Comparison of ENCODE assay signal across 8 cellular contexts in genomic region chr14:75295491-75296338, GRCh38. TPM values are rescaled to one million over a fixed set of nuclear protein-coding genes. Genes with fewer than 3 reads are reported as not detected.
DNase-seq lines count a peak whose midpoint lies in the region; ATAC-seq and TF ChIP-seq lines count a peak whose summit lies in the region.

No MANE protein-coding gene starts in this region.

- H3K4me3 ChIP-seq in CD8-positive, alpha-beta T cell (ENCODE audit: low read depth, low read length): peak overlapping the region; percentile 31
- H3K4me3 ChIP-seq in OCI-LY3 (ENCODE audit: low read length): peak overlapping the region; percentile 89

- peaks cover 23% of the 10 kb centered on the region for H3K4me1 Mint-ChIP-seq in CD8-positive, alpha-beta T cell (ENCODE audit: low read depth)
- peaks cover 25% of the 10 kb centered on the region for H3K4me1 Mint-ChIP-seq in activated T-cell treated with anti-CD3 and anti-CD28 coated beads, Interleukin-2, amount 50 U/mL, for 24 hours (ENCODE audit: low read depth)
- peaks cover 12% of the 10 kb centered on the region for H3K4me1 Mint-ChIP-seq in stimulated activated effector memory CD8-positive, alpha-beta T cell treated with anti-CD3 and anti-CD28 coated beads, Interleukin-12 subunit alpha, Interleukin-12 subunit beta, amount 100 ng/mL, for 72 hours

- H3K4me2 ChIP-seq in OCI-LY3 (ENCODE audit: low read length): peak overlapping the region; percentile 98

- H3K9me3 ChIP-seq in CD8-positive, alpha-beta T cell (ENCODE audit: low read length): no peaks in the 10 kb centered on the region
- H3K9me3 ChIP-seq in OCI-LY3 (ENCODE audit: insufficient read depth, low read length): no peaks in the 10 kb centered on the region

- peak overlapping the region; percentile 95 for H3K27ac ChIP-seq in CD8-positive, alpha-beta T cell (ENCODE audit: low read depth, low read length)
- 0 out of 2 replicates have a peak overlapping the region, but pooled peaks have one; percentile 2 for H3K27ac ChIP-seq in OCI-LY3 (ENCODE audit: low read length)

- H3K27ac Mint-ChIP-seq in CD8-positive, alpha-beta T cell: peak overlapping the region; percentile 89
- H3K27ac Mint-ChIP-seq in activated T-cell treated with anti-CD3 and anti-CD28 coated beads, Interleukin-2, amount 50 U/mL, for 24 hours: peak overlapping the region; percentile 86
- H3K27ac Mint-ChIP-seq in stimulated activated effector memory CD8-positive, alpha-beta T cell treated with anti-CD3 and anti-CD28 coated beads, Interleukin-12 subunit alpha, Interleukin-12 subunit beta, amount 100 ng/mL, for 72 hours: peak overlapping the region; percentile 48

- peaks cover 23% of the 10 kb centered on the region for H3K4me1 ChIP-seq in CD8-positive, alpha-beta T cell (ENCODE audit: insufficient read depth, low read length)
- H3K4me1 ChIP-seq in OCI-LY3 (ENCODE audit: low read length): peaks cover 8% of the 10 kb centered on the region; the same call in 1 of the 2 replicates

- no peaks in the 10 kb centered on the region for H3K36me3 Mint-ChIP-seq in CD8-positive, alpha-beta T cell
- no peaks in the 10 kb centered on the region for H3K36me3 Mint-ChIP-seq in activated T-cell treated with anti-CD3 and anti-CD28 coated beads, Interleukin-2, amount 50 U/mL, for 24 hours (ENCODE audit: low read depth)
- H3K36me3 Mint-ChIP-seq in stimulated activated effector memory CD8-positive, alpha-beta T cell treated with anti-CD3 and anti-CD28 coated beads, Interleukin-12 subunit alpha, Interleukin-12 subunit beta, amount 100 ng/mL, for 72 hours: no peaks in the 10 kb centered on the region

- CTCF ChIA-PET in CD8-positive, alpha-beta T cell (lab: Charles Lee): interaction anchor here (0.7 to 19.7 kb wide), 26 partner anchors 10 to 359 kb away, joined by 3 to 473 read pairs (median 4); partner anchors contain the start of gene NEK9

- H3K4me3 Mint-ChIP-seq in CD8-positive, alpha-beta T cell: peak overlapping the region; percentile 88
- H3K4me3 Mint-ChIP-seq in activated T-cell treated with anti-CD3 and anti-CD28 coated beads, Interleukin-2, amount 50 U/mL, for 24 hours: peak overlapping the region; percentile 78
- H3K4me3 Mint-ChIP-seq in stimulated activated effector memory CD8-positive, alpha-beta T cell treated with anti-CD3 and anti-CD28 coated beads, Interleukin-12 subunit alpha, Interleukin-12 subunit beta, amount 100 ng/mL, for 72 hours: peak overlapping the region; percentile 78

- peak; percentile 37 for ATAC-seq in CD8-positive, alpha-beta T cell
- peak; percentile 29 for ATAC-seq in HG02763 (IDR thresholded peaks at IDR 0.05; ENCODE audit: unreplicated experiment)
- ATAC-seq in stimulated activated effector memory CD8-positive, alpha-beta T cell treated with anti-CD3 and anti-CD28 coated beads, Interleukin-12 subunit alpha, Interleukin-12 subunit beta, amount 100 ng/mL, for 72 hours: peak; percentile 38
- no peak for ATAC-seq in HG02852 (IDR thresholded peaks at IDR 0.05; ENCODE audit: unreplicated experiment)

- DNase-seq in CD8-positive, alpha-beta T cell: peak; percentile 57 to 84 (median 77)
- peak; percentile 87 for DNase-seq in activated T-cell treated with anti-CD3 and anti-CD28 coated beads, Interleukin-2, amount 50 U/mL, for 24 hours
- peak; percentile 72 to 86 for DNase-seq in erythroblast (lab: John Stamatoyannopoulos, UW)
- peak; percentile 84 for DNase-seq in mucosa of gallbladder (ENCODE audit: low spot score)
- peak; percentile 75 to 88 for DNase-seq in stimulated activated effector memory CD8-positive, alpha-beta T cell treated with anti-CD3 and anti-CD28 coated beads, Interleukin-12 subunit alpha, Interleukin-12 subunit beta, amount 100 ng/mL, for 72 hours (ENCODE audit: low spot score in 2 of 2)

- no peak for TF ChIP-seq POLR2A in erythroblast (IDR thresholded peaks at IDR 0.05; ENCODE audit: low read length)

- POLR2A ChIA-PET in CD8-positive, alpha-beta T cell (lab: Charles Lee): interaction anchor here (0.8 to 2.3 kb wide), 6 partner anchors 15 to 169 kb away, joined by 3 to 9 read pairs (median 4); partner anchors contain the start of gene NEK9

- H3K27me3 ChIP-seq in CD8-positive, alpha-beta T cell (ENCODE audit: insufficient read depth, low read length): no peaks in the 10 kb centered on the region
- peaks cover 6% of the 10 kb centered on the region; the same call in 1 of the 2 replicates for H3K27me3 ChIP-seq in OCI-LY3 (ENCODE audit: low read depth, low read length)

- H3K9me3 Mint-ChIP-seq in CD8-positive, alpha-beta T cell: no peaks in the 10 kb centered on the region
- no peaks in the 10 kb centered on the region for H3K9me3 Mint-ChIP-seq in activated T-cell treated with anti-CD3 and anti-CD28 coated beads, Interleukin-2, amount 50 U/mL, for 24 hours
- no peaks in the 10 kb centered on the region for H3K9me3 Mint-ChIP-seq in stimulated activated effector memory CD8-positive, alpha-beta T cell treated with anti-CD3 and anti-CD28 coated beads, Interleukin-12 subunit alpha, Interleukin-12 subunit beta, amount 100 ng/mL, for 72 hours

- peak; percentile 97 for TF ChIP-seq CTCF in CD8-positive, alpha-beta T cell (IDR thresholded peaks at IDR 0.05)
- peak; percentile 98 for TF ChIP-seq CTCF in OCI-LY3 (IDR thresholded peaks at IDR 0.05; ENCODE audit: low read depth, low read length)

- H3K36me3 ChIP-seq in CD8-positive, alpha-beta T cell (ENCODE audit: insufficient read depth, low read length): no peaks in the 10 kb centered on the region
- H3K36me3 ChIP-seq in OCI-LY3 (replicated peaks; ENCODE audit: low read depth, low read length): no peaks in the 10 kb centered on the region

- no peaks in the 10 kb centered on the region for H3K27me3 Mint-ChIP-seq in CD8-positive, alpha-beta T cell (ENCODE audit: low read depth)
- no peaks in the 10 kb centered on the region for H3K27me3 Mint-ChIP-seq in activated T-cell treated with anti-CD3 and anti-CD28 coated beads, Interleukin-2, amount 50 U/mL, for 24 hours

- no peaks in the 10 kb centered on the region for H4K20me1 ChIP-seq in OCI-LY3 (ENCODE audit: insufficient read depth, low read length)

- H2AFZ ChIP-seq in OCI-LY3 (ENCODE audit: low read depth, low read length): peak overlapping the region; percentile 94

- H3K9ac ChIP-seq in OCI-LY3 (ENCODE audit: low read length): peak overlapping the region; percentile 64

- intact Hi-C loops in CD8-positive, alpha-beta T cell (cut with DNase I, micrococcal nuclease): loop anchor here (1.0 to 2.0 kb wide), 6 partner anchors 63 to 687 kb away; partner anchors contain the start of genes EIF2B2 (in 1 of the 2) and NEK9 (in 1 of the 2)

- H3K79me2 ChIP-seq in OCI-LY3 (ENCODE audit: low read length): no peaks in the 10 kb centered on the region

RNA-seq across cellular contexts. Expression of gene FOS, which starts 17.1 kb away (rescaled TPM):
- total RNA-seq in CD8-positive, alpha-beta T cell: 1,000 to 10,000 TPM; 1,826 to 1,941 TPM
- 165 TPM for total RNA-seq in mucosa of gallbladder

Comparison
In these comparisons a context has a peak if more than half of its experiments do, and no peak if none do; other contexts are left out.
1. RNA of gene FOS, which starts 17.1 kb away (total RNA-seq): 1,826 to 1,941 TPM in CD8-positive, alpha-beta T cell; 165 TPM in mucosa of gallbladder (single experiment); every median in the first group is over 10 times any median in the second.
2. Peak in every context shown above with its lines, with median percentiles within 50 percentile points of each other: DNase-seq, H3K27ac Mint-ChIP-seq and H3K4me3 Mint-ChIP-seq.